ENCODE assay signal across 13 cellular contexts in the genomic region with DNA sequence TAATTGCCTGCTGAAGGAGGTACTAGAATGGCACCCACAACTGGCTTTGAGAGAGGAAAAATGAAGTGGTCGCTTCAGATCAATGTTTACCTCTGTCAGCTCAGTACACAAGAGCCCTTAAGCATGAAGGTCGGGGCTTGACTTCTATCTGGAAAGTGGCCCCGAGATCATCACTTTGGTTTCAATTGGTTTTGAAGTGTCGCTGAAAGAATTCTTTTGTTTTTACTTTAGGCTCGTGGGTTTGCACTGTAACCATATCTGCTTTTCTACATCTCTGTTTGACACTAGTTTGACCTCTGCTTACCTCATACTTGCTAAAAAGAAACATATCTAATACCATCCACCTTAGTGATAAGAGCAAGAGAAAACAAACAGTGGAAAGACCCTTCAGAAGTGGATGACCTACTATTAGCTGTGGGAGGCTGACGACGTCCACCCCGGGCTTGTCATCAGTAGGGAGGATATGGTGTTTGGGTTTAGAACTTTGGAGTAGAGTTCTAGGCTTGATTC.
DNase-seq lines count a peak whose midpoint lies in the region; ATAC-seq, FAIRE-seq and TF ChIP-seq lines count a peak whose summit lies in the region.
"Had no signal": no experiment of that assay in that cellular context is flagged by ENCODE, and none has a peak within 500 bp of the region (broad histone marks: within the 10 kb centered on the region; RNA-seq: fewer than 3 reads in every experiment).

No MANE protein-coding gene starts in this region.

- H3K4me3 Mint-ChIP-seq in activated naive CD8-positive, alpha-beta T cell treated with anti-CD3 and anti-CD28 coated beads for 36 hours, result no peak overlapping the region
- H3K4me3 Mint-ChIP-seq in CD14-positive monocyte, result no peak overlapping the region

- intact Hi-C loops in prostate gland (cut with DNase I), result no loop called here
- intact Hi-C loops in CD14-positive monocyte (cut with micrococcal nuclease), result no loop called here

- H3K4me1 ChIP-seq in prostate gland (replicated peaks), result no peaks in the 10 kb centered on the region
- H3K4me1 ChIP-seq: body of pancreas, left ventricle myocardium inferior had no signal

- H3K4me3 ChIP-seq in prostate gland, result no peak overlapping the region
- H3K4me3 ChIP-seq: body of pancreas, left ventricle myocardium inferior had no signal

- in situ Hi-C loops in Caki2 (cut with HindIII; ENCODE audit: low pct_unique_long_range_greater_than_20kb, low sequenced_read_pairs), result no loop called here

- H3K36me3 ChIP-seq in prostate gland, result no peaks in the 10 kb centered on the region
- H3K36me3 ChIP-seq: left ventricle myocardium inferior had no signal

- H3K27ac Mint-ChIP-seq in activated naive CD8-positive, alpha-beta T cell treated with anti-CD3 and anti-CD28 coated beads for 36 hours, result peak overlapping the region; percentile 64
- H3K27ac Mint-ChIP-seq in CD14-positive monocyte, result no peak overlapping the region

- H3K9me3 ChIP-seq in prostate gland, result no peaks in the 10 kb centered on the region
- H3K9me3 ChIP-seq: body of pancreas had no signal

- H3K27me3 Mint-ChIP-seq in activated naive CD8-positive, alpha-beta T cell treated with anti-CD3 and anti-CD28 coated beads for 36 hours, result no peaks in the 10 kb centered on the region
- H3K27me3 Mint-ChIP-seq in CD14-positive monocyte (ENCODE audit: low read depth in 3 of 3), result peaks cover 0 to 4% (median under 1%) of the 10 kb centered on the region in 3 donors

- WGBS in prostate gland, result 52% methylated on average over 8 of the region's 8 CpGs

- no peaks in the 10 kb centered on the region for H3K36me3 Mint-ChIP-seq in activated naive CD8-positive, alpha-beta T cell treated with anti-CD3 and anti-CD28 coated beads for 36 hours
- H3K36me3 Mint-ChIP-seq in CD14-positive monocyte, result no peaks in the 10 kb centered on the region

- no peaks in the 10 kb centered on the region for H3K9me3 Mint-ChIP-seq in activated naive CD8-positive, alpha-beta T cell treated with anti-CD3 and anti-CD28 coated beads for 36 hours
- peaks cover 0 to 5% (median 2%) of the 10 kb centered on the region in 7 donors for H3K9me3 Mint-ChIP-seq in CD14-positive monocyte

- FAIRE-seq in HTR-8/SVneo (lab: Jason Lieb, UNC), result peak; percentile 28
- FAIRE-seq: TTC549 had no signal

- H3K27ac ChIP-seq in prostate gland, result no peak overlapping the region
- H3K27ac ChIP-seq: body of pancreas, C4-2B, left ventricle myocardium inferior had no signal

- no peak for TF ChIP-seq POLR2A in prostate gland (IDR thresholded peaks at IDR 0.05)

- peak; percentile 48 for ATAC-seq in GM19023 (IDR thresholded peaks at IDR 0.05; ENCODE audit: unreplicated experiment)
- ATAC-seq in GM21786 (IDR thresholded peaks at IDR 0.05; ENCODE audit: unreplicated experiment), result no peak
- ATAC-seq in GM21723 (IDR thresholded peaks at IDR 0.05; ENCODE audit: unreplicated experiment), result no peak
- ATAC-seq: body of pancreas had no signal

- no peaks in the 10 kb centered on the region for H3K27me3 ChIP-seq in prostate gland (replicated peaks; ENCODE audit: insufficient read depth)
- H3K27me3 ChIP-seq: body of pancreas had no signal

- peak; percentile 75 for DNase-seq in Caki2 (ENCODE audit: low read depth)
- no peak for DNase-seq in HTR-8/SVneo (ENCODE audit: insufficient read length, low spot score)
- DNase-seq in activated naive CD8-positive, alpha-beta T cell treated with anti-CD3 and anti-CD28 coated beads for 36 hours, result no peak
- no peak for DNase-seq in prostate gland (ENCODE audit: low spot score)
- DNase-seq in CD14-positive monocyte (ENCODE audit: low spot score), result no peak
- DNase-seq: body of pancreas, left ventricle myocardium inferior, retina had no signal

- H3K4me1 Mint-ChIP-seq in activated naive CD8-positive, alpha-beta T cell treated with anti-CD3 and anti-CD28 coated beads for 36 hours, result peaks cover 15% of the 10 kb centered on the region
- no peaks in the 10 kb centered on the region for H3K4me1 Mint-ChIP-seq in CD14-positive monocyte

- TF ChIP-seq CTCF in prostate gland (IDR thresholded peaks at IDR 0.05) (no peak), CD14-positive monocyte (IDR thresholded peaks at IDR 0.05) (no peak)
